Comparison of ENCODE assay signal across 8 cellular contexts in genomic region chr2:39121523-39122063, GRCh38. TPM values are rescaled to one million over a fixed set of nuclear protein-coding genes. Genes with fewer than 3 reads are reported as not detected.
DNase-seq lines count a peak whose midpoint lies in the region; ATAC-seq and TF ChIP-seq lines count a peak whose summit lies in the region.

No MANE protein-coding gene starts in this region.

- no peaks in the 10 kb centered on the region for H3K27me3 ChIP-seq in AG04450 (ENCODE audit: control insufficient read depth, insufficient read depth, low read length)

- peak overlapping the region; percentile 68 for H3K4me3 ChIP-seq in AG04450 (ENCODE audit: low read depth, low read length)
- H3K4me3 ChIP-seq in iPS-18c (ENCODE audit: insufficient read depth, low read depth, low read length): peak overlapping the region; percentile 87; the same call in 1 of the 2 replicates

- H3K4me3 Mint-ChIP-seq in HFFc6: peak overlapping the region; percentile 92
- H3K4me3 Mint-ChIP-seq in activated B cell treated with CpG ODN at 0.5 μM for 24 hours: peak overlapping the region; percentile 94

- H3K27ac ChIP-seq in AG04450 (ENCODE audit: low read depth, low read length) (peak overlapping the region; percentile 93), temporal lobe (ENCODE audit: low read depth, low read length) (peak overlapping the region; percentile 94)

- H3K27me3 Mint-ChIP-seq in HFFc6 (ENCODE audit: insufficient read depth) (no peaks in the 10 kb centered on the region), activated B cell treated with CpG ODN at 0.5 μM for 24 hours (no peaks in the 10 kb centered on the region)

- POLR2A ChIA-PET in AG04450 (lab: Yijun Ruan, JAX) (interaction anchor here (1.2 to 1.8 kb wide), 2 partner anchors 27 to 108 kb away, joined by 5 to 7 read pairs; no protein-coding TSS in a partner anchor), activated B cell treated with CpG ODN at 0.5 μM for 24 hours (lab: Charles Lee) (interaction anchor here (1.1 to 4.1 kb wide), 6 partner anchors 8 to 371 kb away, joined by 4 to 46 read pairs (median 13); partner anchors contain the start of gene SRSF7)

- TF ChIP-seq CTCF in AG04450 (IDR thresholded peaks at IDR 0.05; ENCODE audit: low read depth, low read length): no peak
- no peak for TF ChIP-seq CTCF in HFFc6 (IDR thresholded peaks at IDR 0.05)
- TF ChIP-seq CTCF in activated B cell treated with CpG ODN at 0.5 μM for 24 hours (IDR thresholded peaks at IDR 0.05): no peak

- intact Hi-C loops in activated B cell treated with CpG ODN at 0.5 μM for 24 hours (cut with micrococcal nuclease): loop anchor here (2.0 to 10.0 kb wide), 3 partner anchors 63 to 1469 kb away; partner anchors contain the start of gene HNRNPLL

- no peak for ATAC-seq in activated B cell treated with CpG ODN at 0.5 μM for 24 hours (ENCODE audit: low read depth)
- no peak for ATAC-seq in HG03457 (IDR thresholded peaks at IDR 0.05; ENCODE audit: unreplicated experiment)

- peaks cover 6% of the 10 kb centered on the region for H3K36me3 Mint-ChIP-seq in HFFc6 (ENCODE audit: low read depth)
- peaks cover 18% of the 10 kb centered on the region for H3K36me3 Mint-ChIP-seq in activated B cell treated with CpG ODN at 0.5 μM for 24 hours (ENCODE audit: low read depth)

- H3K4me1 Mint-ChIP-seq in HFFc6 (ENCODE audit: low read depth) (peaks cover 49% of the 10 kb centered on the region), activated B cell treated with CpG ODN at 0.5 μM for 24 hours (peaks cover 55% of the 10 kb centered on the region)

- CTCF ChIA-PET in AG04450 (lab: Charles Lee): interaction anchor here (1.6 kb wide), 1 partner anchor 108 kb away, joined by 7 read pairs; no protein-coding TSS in a partner anchor
- CTCF ChIA-PET in activated B cell treated with CpG ODN at 0.5 μM for 24 hours (lab: Charles Lee): interaction anchor here (0.8 to 6.5 kb wide), 5 partner anchors 60 to 608 kb away, joined by 3 to 159 read pairs (median 6); no protein-coding TSS in a partner anchor

- no peak for DNase-seq in AG04450 (ENCODE audit: low read depth, low spot score)
- DNase-seq in HFFc6: no peak
- no peak for DNase-seq in activated B cell treated with CpG ODN at 0.5 μM for 24 hours
- DNase-seq in stimulated activated CD8-positive, alpha-beta memory T cell treated with anti-CD3 and anti-CD28 coated beads, Interleukin-4, amount 100 ng/mL, for 48 hours: no peak
- DNase-seq in iPS-NIHi7 (ENCODE audit: extremely low spot score): no peak

- H3K9me3 Mint-ChIP-seq in HFFc6 (no peaks in the 10 kb centered on the region), activated B cell treated with CpG ODN at 0.5 μM for 24 hours (no peaks in the 10 kb centered on the region)

- H3K9me3 ChIP-seq in AG04450 (ENCODE audit: control insufficient read depth, insufficient read depth, low read length) (no peaks in the 10 kb centered on the region), iPS-18c (ENCODE audit: control insufficient read depth, insufficient read depth, low read length) (peaks cover 2% of the 10 kb centered on the region)

- H3K27ac Mint-ChIP-seq in HFFc6 (peak overlapping the region; percentile 91), activated B cell treated with CpG ODN at 0.5 μM for 24 hours (peak overlapping the region; percentile 97)

RNA-seq across cellular contexts. Expression of gene SOS1, which starts 0.7 kb away (rescaled TPM):
- 25.6 and 42.2 TPM in 2 replicates for polyA plus RNA-seq in AG04450 (2011; rRNA removed)
- 25.4 and 59.6 TPM in 2 replicates for polyA minus RNA-seq in AG04450 (2011; rRNA and poly(A)+ RNA removed)
- 10 to 100 TPM; 20.9 to 31.4 (median 24.6) TPM for total RNA-seq in HFFc6 (2021; fragmentation: NEBNext Ultra II Directional; extraction: Animal tissue kit (Norgen Biotek cat#: 25700))
- 39.2 and 51.9 TPM in 2 replicates for total RNA-seq in activated B cell treated with CpG ODN at 0.5 μM for 24 hours
- 39.8 TPM for total RNA-seq in temporal lobe
